Comparison of ENCODE assay signal across 1 cellular context in genomic region chr16:53968896-53969295, GRCh38.
TF ChIP-seq lines count a peak whose summit lies in the region.

No MANE protein-coding gene starts in this region.

TF ChIP-seq in IMR-90, 13 proteins besides CTCF, POLR2A, EP300 and RAD21 (continued from another document):
- TF ChIP-seq MAZ (IDR thresholded peaks at IDR 0.05; ENCODE audit: borderline replicate concordance, low read depth, low read length): no peak
